Comparison of ENCODE assay signal across 8 cellular contexts in genomic region chr16:24539295-24539849, GRCh38. TPM values are rescaled to one million over a fixed set of nuclear protein-coding genes. Genes with fewer than 3 reads are reported as not detected.
DNase-seq lines count a peak whose midpoint lies in the region; ATAC-seq and TF ChIP-seq lines count a peak whose summit lies in the region.

RBBP6 (plus strand) TSS chr16:24539566; CDS start chr16:24540627, 1,061 bp downstream.

- peak within 1 kb of the TSS; percentile 98 for H3K23ac ChIP-seq in IMR-90 (ENCODE audit: low read depth, low read length)

- intact Hi-C loops in IMR-90 (cut with micrococcal nuclease) = no loop called here
- intact Hi-C loops in OCI-LY7 (cut with micrococcal nuclease; ENCODE audit: unreplicated experiment) = loop anchor here (1.0 kb wide), 1 partner anchor 191 kb away; no protein-coding TSS in a partner anchor
- intact Hi-C loops in mucosa of descending colon (cut with DNase I, micrococcal nuclease) = no loop called here

- peak within 1 kb of the TSS; percentile 62; the same call in 1 of the 2 replicates for H3K18ac ChIP-seq in IMR-90 (ENCODE audit: low read depth, low read length)

- peak within 1 kb of the TSS; percentile 96 for H3K4ac ChIP-seq in IMR-90 (ENCODE audit: low read depth, low read length)

- H3K27ac ChIP-seq in IMR-90 (ENCODE audit: insufficient read depth, low read length) = peak within 1 kb of the TSS; percentile 94
- H3K27ac ChIP-seq in OCI-LY7 (ENCODE audit: low read depth, low read length, poor library complexity, severe bottlenecking) = peak within 1 kb of the TSS; percentile 80

- peak within 1 kb of the TSS; percentile 83 for H3K56ac ChIP-seq in IMR-90 (ENCODE audit: extremely low read depth, insufficient read depth, low read length)

- peaks cover 3% of the 10 kb centered on the region; the same call in 1 of the 2 replicates for H3K9me1 ChIP-seq in IMR-90 (ENCODE audit: insufficient read depth, low read length)

- ATAC-seq in GM21526 (IDR thresholded peaks at IDR 0.05; ENCODE audit: low FRiP score, unreplicated experiment) (peak; percentile 90), IMR-90 (ENCODE audit: low read depth) (peak; percentile 92), mucosa of descending colon (peak; percentile 97)

- H3K9me2 ChIP-seq in OCI-LY7 (ENCODE audit: insufficient read depth, low read length) = no peaks in the 10 kb centered on the region

- DNase-seq in DMS114 treated with DMSO at 0.1 percent for 48 hours (lab: John Stamatoyannopoulos, UW; ENCODE audit: unreplicated experiment) (peak; percentile 89), IMR-90 (peak; percentile 96), OCI-LY7 (ENCODE audit: low spot score) (peak; percentile 97), activated T-cell treated with anti-CD3 and anti-CD28 coated beads for 24 hours (ENCODE audit: low read depth) (peak; percentile 91), epithelial cell of esophagus (ENCODE audit: low read depth) (peak; percentile 98), mucosa of descending colon (peak; percentile 96)
- peak; percentile 87 for DNase-seq in stimulated activated CD8-positive, alpha-beta memory T cell treated with anti-CD3 and anti-CD28 coated beads, Interleukin-4, amount 100 ng/mL, for 24 hours (ENCODE audit: low read depth)

- H3K4me2 ChIP-seq in IMR-90 (ENCODE audit: low read depth, low read length) = peak within 1 kb of the TSS; percentile 93
- H3K4me2 ChIP-seq in OCI-LY7 (ENCODE audit: low read length) = peak within 1 kb of the TSS; percentile 88

- peak within 1 kb of the TSS; percentile 86 for H3K4me3 ChIP-seq in IMR-90 (ENCODE audit: insufficient read depth, low read depth, low read length)
- H3K4me3 ChIP-seq in OCI-LY7 (ENCODE audit: low read depth, low read length, poor library complexity, severe bottlenecking) = peak within 1 kb of the TSS; percentile 99
- H3K4me3 ChIP-seq in epithelial cell of esophagus (ENCODE audit: low read length) = peak within 1 kb of the TSS; percentile 86
- peak within 1 kb of the TSS; percentile 95 for H3K4me3 ChIP-seq in mucosa of descending colon

- peaks cover 48% of the 10 kb centered on the region for H3K79me2 ChIP-seq in OCI-LY7 (ENCODE audit: insufficient read depth, low read depth, low read length)

- no peak within 1 kb of the TSS for H2BK20ac ChIP-seq in IMR-90 (ENCODE audit: low read depth, low read length)

- H3K27me3 ChIP-seq in IMR-90 (ENCODE audit: control insufficient read depth, insufficient read depth, low read length) = no peaks in the 10 kb centered on the region

- 0% methylated on average over 29 of the region's 68 CpGs; no CpG with 5 or more reads in 1 of the 2 experiments for WGBS in IMR-90 (ENCODE audit: extremely low coverage in 2 of 2, insufficient read length in 1 of 2), 2 experiments

- H3K9me3 ChIP-seq in IMR-90 (ENCODE audit: control insufficient read depth, insufficient read depth, low read length) (no peaks in the 10 kb centered on the region), OCI-LY7 (ENCODE audit: low read length) (no peaks in the 10 kb centered on the region), mucosa of descending colon (no peaks in the 10 kb centered on the region)

- CTCF ChIA-PET in IMR-90 (lab: Yijun Ruan, JAX) = interaction anchor here (0.6 to 1.1 kb wide), 4 partner anchors 11 to 678 kb away, joined by 3 to 4 read pairs (median 3); no protein-coding TSS in a partner anchor
- CTCF ChIA-PET in OCI-LY7 (lab: Charles Lee; ENCODE audit: unreplicated experiment) = interaction anchor here (0.7 to 1.6 kb wide), 2 partner anchors 11 to 468 kb away, joined by 3 to 4 read pairs; no protein-coding TSS in a partner anchor

- H4K5ac ChIP-seq in IMR-90 (ENCODE audit: low read depth, low read length) = peak within 1 kb of the TSS; percentile 65

- H2BK15ac ChIP-seq in IMR-90 (ENCODE audit: low read depth, low read length) = no peak within 1 kb of the TSS

- H2BK120ac ChIP-seq in IMR-90 (ENCODE audit: low read depth, low read length) = peak within 1 kb of the TSS; percentile 80

- H2AK5ac ChIP-seq in IMR-90 (ENCODE audit: low read depth, low read length) = peak within 1 kb of the TSS; percentile 25

- peak within 1 kb of the TSS; percentile 98 for H2AK9ac ChIP-seq in IMR-90 (replicated peaks; ENCODE audit: low read depth, low read length, poor library complexity)

- TF ChIP-seq RAD21 in IMR-90 (IDR thresholded peaks at IDR 0.05; ENCODE audit: low read length) = 0 out of 2 replicates have a peak, but pooled peaks have one; percentile 4

- POLR2A ChIA-PET in IMR-90 (lab: Charles Lee; ENCODE audit: unreplicated experiment) (interaction anchor here (0.8 kb wide), 1 partner anchor 567 kb away, joined by 3 read pairs; no protein-coding TSS in a partner anchor), OCI-LY7 (lab: Charles Lee) (interaction anchor here (0.9 kb wide), 1 partner anchor 124 kb away, joined by 3 read pairs; no protein-coding TSS in a partner anchor)

- peak within 1 kb of the TSS; percentile 96 for H3K9ac ChIP-seq in IMR-90 (ENCODE audit: low read depth, low read length)

- BruUV-seq in IMR-90 (replicated peaks; lab: Mats Ljungman, UMichigan) (no TSS peak), OCI-LY7 (replicated peaks; lab: Mats Ljungman, UMichigan) (no TSS peak)

- H3K79me1 ChIP-seq in IMR-90 (ENCODE audit: low read depth in 1 of 2, low read length in 2 of 2) = peaks cover 0 to 8% of the 10 kb centered on the region in 2 experiments; a peak in 1 of 4 replicates

- peak within 1 kb of the TSS; percentile 76 to 91; a peak in 3 of 4 replicates for H4K8ac ChIP-seq in IMR-90 (ENCODE audit: low read depth in 2 of 2, low read length in 2 of 2)

- H2AFZ ChIP-seq in IMR-90 (replicated peaks; ENCODE audit: low read length, poor library complexity) (peak within 1 kb of the TSS; percentile 94), OCI-LY7 (ENCODE audit: low read length) (peak within 1 kb of the TSS; percentile 95)

- H3K36me3 ChIP-seq in IMR-90 (ENCODE audit: control insufficient read depth, insufficient read depth, low read length) = no peaks in the 10 kb centered on the region
- H3K36me3 ChIP-seq in OCI-LY7 (ENCODE audit: insufficient read depth, low read length) = peaks cover 44% of the 10 kb centered on the region
- no peaks in the 10 kb centered on the region for H3K36me3 ChIP-seq in mucosa of descending colon (ENCODE audit: low read depth)

- peak within 1 kb of the TSS; percentile 98 for H3K14ac ChIP-seq in IMR-90 (replicated peaks; ENCODE audit: low read depth, low read length)

- H3K4me1 ChIP-seq in IMR-90 (ENCODE audit: control insufficient read depth, insufficient read depth, low read length) (peaks cover 3% of the 10 kb centered on the region; the same call in 1 of the 2 replicates), OCI-LY7 (ENCODE audit: insufficient read depth, low read length, poor library complexity, severe bottlenecking) (peaks cover 44% of the 10 kb centered on the region), mucosa of descending colon (ENCODE audit: low read depth) (peaks cover 8% of the 10 kb centered on the region)

- in situ Hi-C loops in IMR-90 (cut with MboI; ENCODE audit: low sequenced_read_pairs) = loop anchor here (25.0 kb wide), 1 partner anchor 698 kb away; no protein-coding TSS in a partner anchor

- dilution Hi-C loops in IMR-90 (cut with HindIII; ENCODE audit: low sequenced_read_pairs, unreplicated experiment) = no loop called here

- peak within 1 kb of the TSS; percentile 95 for H2BK5ac ChIP-seq in IMR-90 (ENCODE audit: low read depth, low read length, poor library complexity, severe bottlenecking)

- TF ChIP-seq CTCF in IMR-90 (conservative IDR thresholded peaks at IDR 0.05; ENCODE audit: low read depth, low read length) (peak; percentile 50), OCI-LY7 (conservative IDR thresholded peaks at IDR 0.05; ENCODE audit: low read length) (peak; percentile 56), epithelial cell of esophagus (IDR thresholded peaks at IDR 0.05; ENCODE audit: insufficient read depth, low read depth, low read length, missing control alignments) (no peak), mucosa of descending colon (IDR thresholded peaks at IDR 0.05) (peak; percentile 56)

- H4K20me1 ChIP-seq in IMR-90 (ENCODE audit: insufficient read depth, low read length) (peaks cover 45% of the 10 kb centered on the region), OCI-LY7 (ENCODE audit: insufficient read depth, low read length) (peaks cover 44% of the 10 kb centered on the region)

- TF ChIP-seq POLR2A in IMR-90 (IDR thresholded peaks at IDR 0.05; ENCODE audit: low read depth, low read length) = peak; percentile 99

- peak within 1 kb of the TSS; percentile 92 for H4K91ac ChIP-seq in IMR-90 (ENCODE audit: insufficient read depth, low read depth, low read length)

TF ChIP-seq in IMR-90, 13 proteins besides CTCF, POLR2A, EP300 and RAD21 (continues in another document):
- no peak for TF ChIP-seq NFE2L2 (IDR thresholded peaks at IDR 0.05; ENCODE audit: low read depth, low read length)
- TF ChIP-seq MXI1 (IDR thresholded peaks at IDR 0.05; ENCODE audit: borderline replicate concordance, low read depth, low read length) = peak; percentile 70; the same call in 1 of the 2 replicates
- peak; percentile 99 for TF ChIP-seq USF2 (IDR thresholded peaks at IDR 0.05; ENCODE audit: low read depth, low read length)
- peak; percentile 28; the same call in 1 of the 2 replicates for TF ChIP-seq CEBPB (IDR thresholded peaks at IDR 0.05; ENCODE audit: low read depth, low read length)
- peak; percentile 90 for TF ChIP-seq MAZ (IDR thresholded peaks at IDR 0.05; ENCODE audit: borderline replicate concordance, low read depth, low read length)
- TF ChIP-seq RCOR1 (IDR thresholded peaks at IDR 0.05; ENCODE audit: insufficient replicate concordance, low read length) = no peak
- no peak; the same call in none of the 2 replicates for TF ChIP-seq CHD1 (IDR thresholded peaks at IDR 0.05; ENCODE audit: low read depth, low read length)
- TF ChIP-seq MAFK (IDR thresholded peaks at IDR 0.05; ENCODE audit: low read depth, low read length) = no peak

RNA-seq across cellular contexts. Expression of gene RBBP6, which starts in this region (rescaled TPM):
- total RNA-seq in IMR-90 (2012; rRNA removed) (7.2 and 13.6 TPM in 2 replicates), OCI-LY7 (2022) (83.0 and 95.0 TPM in 2 replicates), mucosa of descending colon (10 to 100 TPM; 36.3 to 61.5 (median 37.4) TPM)
- polyA plus RNA-seq in IMR-90 (2012; rRNA removed) = 15.2 and 17.8 TPM in 2 replicates
- polyA plus RNA-seq in IMR-90 (2012; cell fraction: cytosol; rRNA removed) = 5.8 and 10.1 TPM in 2 replicates
- 38.0 and 58.9 TPM in 2 replicates for polyA plus RNA-seq in IMR-90 (2012; cell fraction: nucleus; rRNA removed; ENCODE audit: low replicate concordance)
- 32.6 and 41.2 TPM in 2 replicates for total RNA-seq in OCI-LY7 (2014; rRNA removed; shearing (Covaris generic))

Comparison
In these comparisons a context has a peak if more than half of its experiments do, and no peak if none do; other contexts are left out.
1. Peak in every context shown above with its lines: DNase-seq, ATAC-seq, H3K4me3 ChIP-seq and H3K27ac ChIP-seq.